In the genomic region with DNA sequence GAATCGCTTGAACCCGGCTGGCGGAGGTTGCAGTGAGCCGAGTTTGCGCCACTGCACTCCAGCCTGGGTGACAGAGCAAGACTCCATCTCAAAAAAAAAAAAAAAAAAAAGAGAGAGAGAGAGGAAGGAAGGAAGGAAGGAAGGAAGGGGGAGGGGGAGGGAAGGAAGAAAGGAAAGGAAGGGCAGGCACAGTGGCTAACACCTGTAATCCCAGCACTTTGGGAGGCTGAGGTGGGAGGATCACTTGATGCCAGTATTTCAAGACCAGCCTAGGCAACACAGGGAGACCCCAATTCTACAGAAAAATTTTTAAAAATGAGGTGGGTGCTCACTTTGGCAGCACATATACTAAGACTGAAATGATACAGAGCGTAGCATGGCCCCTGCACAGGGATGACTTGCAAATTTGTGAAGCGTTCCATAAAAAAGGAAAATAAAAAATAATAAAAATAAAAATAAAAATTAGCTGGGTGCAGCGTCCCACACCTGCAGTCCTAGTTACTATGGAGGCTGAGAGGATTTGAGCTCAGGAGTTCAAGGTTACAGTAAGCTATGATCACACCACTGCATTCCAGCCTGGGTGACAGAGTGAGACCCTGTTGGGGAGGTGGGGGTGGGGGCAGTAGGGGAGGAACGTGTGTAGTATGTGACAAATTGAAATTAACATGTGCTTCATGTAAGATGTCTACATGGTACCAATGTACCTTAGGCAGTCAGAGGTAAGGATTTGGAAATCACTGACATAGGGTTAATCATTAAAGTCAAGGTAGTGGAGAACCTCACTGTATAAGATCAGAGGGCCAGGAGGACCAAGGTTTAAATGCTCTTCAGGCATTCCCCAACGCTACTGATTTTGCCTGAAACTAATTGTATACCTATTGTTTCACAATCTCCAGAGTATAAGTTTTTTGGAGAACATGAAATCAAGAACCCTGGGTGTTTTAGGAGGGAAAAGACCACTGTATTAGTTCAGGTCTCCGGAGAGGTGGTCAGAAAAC, we compare ENCODE assay signal across 3 cellular contexts.
TF ChIP-seq lines count a peak whose summit lies in the region.

No MANE protein-coding gene starts in this region.

TF ChIP-seq in SK-N-SH, 30 proteins besides CTCF, POLR2A, EP300 and RAD21 (continues in another document):
- no peak for TF ChIP-seq MXI1 (IDR thresholded peaks at IDR 0.05; ENCODE audit: low read depth, low read length)
- TF ChIP-seq TEAD4 (IDR thresholded peaks at IDR 0.05; ENCODE audit: borderline replicate concordance, insufficient read depth) = no peak
- TF ChIP-seq, protein P1, sequence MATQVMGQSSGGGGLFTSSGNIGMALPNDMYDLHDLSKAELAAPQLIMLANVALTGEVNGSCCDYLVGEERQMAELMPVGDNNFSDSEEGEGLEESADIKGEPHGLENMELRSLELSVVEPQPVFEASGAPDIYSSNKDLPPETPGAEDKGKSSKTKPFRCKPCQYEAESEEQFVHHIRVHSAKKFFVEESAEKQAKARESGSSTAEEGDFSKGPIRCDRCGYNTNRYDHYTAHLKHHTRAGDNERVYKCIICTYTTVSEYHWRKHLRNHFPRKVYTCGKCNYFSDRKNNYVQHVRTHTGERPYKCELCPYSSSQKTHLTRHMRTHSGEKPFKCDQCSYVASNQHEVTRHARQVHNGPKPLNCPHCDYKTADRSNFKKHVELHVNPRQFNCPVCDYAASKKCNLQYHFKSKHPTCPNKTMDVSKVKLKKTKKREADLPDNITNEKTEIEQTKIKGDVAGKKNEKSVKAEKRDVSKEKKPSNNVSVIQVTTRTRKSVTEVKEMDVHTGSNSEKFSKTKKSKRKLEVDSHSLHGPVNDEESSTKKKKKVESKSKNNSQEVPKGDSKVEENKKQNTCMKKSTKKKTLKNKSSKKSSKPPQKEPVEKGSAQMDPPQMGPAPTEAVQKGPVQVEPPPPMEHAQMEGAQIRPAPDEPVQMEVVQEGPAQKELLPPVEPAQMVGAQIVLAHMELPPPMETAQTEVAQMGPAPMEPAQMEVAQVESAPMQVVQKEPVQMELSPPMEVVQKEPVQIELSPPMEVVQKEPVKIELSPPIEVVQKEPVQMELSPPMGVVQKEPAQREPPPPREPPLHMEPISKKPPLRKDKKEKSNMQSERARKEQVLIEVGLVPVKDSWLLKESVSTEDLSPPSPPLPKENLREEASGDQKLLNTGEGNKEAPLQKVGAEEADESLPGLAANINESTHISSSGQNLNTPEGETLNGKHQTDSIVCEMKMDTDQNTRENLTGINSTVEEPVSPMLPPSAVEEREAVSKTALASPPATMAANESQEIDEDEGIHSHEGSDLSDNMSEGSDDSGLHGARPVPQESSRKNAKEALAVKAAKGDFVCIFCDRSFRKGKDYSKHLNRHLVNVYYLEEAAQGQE (IDR thresholded peaks at IDR 0.05; ENCODE audit: low read depth, low read length) = no peak
- no peak for TF ChIP-seq FOSL2 (IDR thresholded peaks at IDR 0.05; ENCODE audit: borderline replicate concordance, low read depth)
- TF ChIP-seq IRF3 (IDR thresholded peaks at IDR 0.05; ENCODE audit: low read depth, low read length) = no peak
- no peak for TF ChIP-seq NFIC (IDR thresholded peaks at IDR 0.05; ENCODE audit: borderline replicate concordance)
- no peak for TF ChIP-seq USF1 (IDR thresholded peaks at IDR 0.05; ENCODE audit: borderline replicate concordance, low read depth)
- TF ChIP-seq GABPA (IDR thresholded peaks at IDR 0.05; ENCODE audit: low read depth) = no peak

TF ChIP-seq in SK-N-SH treated with all-trans-retinoic acid at 6 μM for 48 hours, 23 proteins besides CTCF, POLR2A, EP300 and RAD21:
- TF ChIP-seq SNAI2 (CRISPR knock-in tag; IDR thresholded peaks at IDR 0.05) (no peak), OSR1 (CRISPR knock-in tag; IDR thresholded peaks at IDR 0.05) (no peak), PATZ1 (CRISPR knock-in tag; IDR thresholded peaks at IDR 0.05; ENCODE audit: borderline replicate concordance) (no peak), CSDC2 (CRISPR knock-in tag; IDR thresholded peaks at IDR 0.05) (no peak), PPARA (CRISPR knock-in tag; IDR thresholded peaks at IDR 0.05; ENCODE audit: borderline replicate concordance) (no peak), BACH2 (CRISPR knock-in tag; IDR thresholded peaks at IDR 0.05; ENCODE audit: borderline replicate concordance) (no peak), ARNTL (CRISPR knock-in tag; IDR thresholded peaks at IDR 0.05; ENCODE audit: borderline replicate concordance, low read depth) (no peak), ZFP3 (CRISPR knock-in tag; IDR thresholded peaks at IDR 0.05) (no peak), TSHZ2 (CRISPR knock-in tag; IDR thresholded peaks at IDR 0.05) (no peak), ZFP30 (CRISPR knock-in tag; IDR thresholded peaks at IDR 0.05) (no peak), ISL1 (CRISPR knock-in tag; IDR thresholded peaks at IDR 0.05) (no peak), ZNF8 (CRISPR knock-in tag; IDR thresholded peaks at IDR 0.05) (no peak)
- TF ChIP-seq, protein P2, sequence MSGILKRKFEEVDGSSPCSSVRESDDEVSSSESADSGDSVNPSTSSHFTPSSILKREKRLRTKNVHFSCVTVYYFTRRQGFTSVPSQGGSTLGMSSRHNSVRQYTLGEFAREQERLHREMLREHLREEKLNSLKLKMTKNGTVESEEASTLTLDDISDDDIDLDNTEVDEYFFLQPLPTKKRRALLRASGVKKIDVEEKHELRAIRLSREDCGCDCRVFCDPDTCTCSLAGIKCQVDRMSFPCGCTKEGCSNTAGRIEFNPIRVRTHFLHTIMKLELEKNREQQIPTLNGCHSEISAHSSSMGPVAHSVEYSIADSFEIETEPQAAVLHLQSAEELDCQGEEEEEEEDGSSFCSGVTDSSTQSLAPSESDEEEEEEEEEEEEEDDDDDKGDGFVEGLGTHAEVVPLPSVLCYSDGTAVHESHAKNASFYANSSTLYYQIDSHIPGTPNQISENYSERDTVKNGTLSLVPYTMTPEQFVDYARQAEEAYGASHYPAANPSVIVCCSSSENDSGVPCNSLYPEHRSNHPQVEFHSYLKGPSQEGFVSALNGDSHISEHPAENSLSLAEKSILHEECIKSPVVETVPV (CRISPR knock-in tag; IDR thresholded peaks at IDR 0.05) = no peak

TF ChIP-seq in endothelial cell of umbilical vein, 7 proteins besides CTCF, POLR2A, EP300 and RAD21:
- TF ChIP-seq FOS (IDR thresholded peaks at IDR 0.05; ENCODE audit: borderline replicate concordance, insufficient read depth, low read length) = no peak
- TF ChIP-seq POLR2AphosphoS5 (IDR thresholded peaks at IDR 0.05; ENCODE audit: insufficient read depth, low read depth, low read length) = no peak
- TF ChIP-seq GATA2 (IDR thresholded peaks at IDR 0.05; ENCODE audit: insufficient read depth, insufficient read length, low read depth, low read length) = no peak
- TF ChIP-seq MAX (IDR thresholded peaks at IDR 0.05; ENCODE audit: insufficient read depth, insufficient read length) = no peak
- TF ChIP-seq MYC (IDR thresholded peaks at IDR 0.05; ENCODE audit: low read depth, low read length) = no peak
- TF ChIP-seq EZH2 (IDR thresholded peaks at IDR 0.05; ENCODE audit: borderline replicate concordance, low read depth, low read length, severe bottlenecking) = no peak
- no peak for TF ChIP-seq JUN (IDR thresholded peaks at IDR 0.05; ENCODE audit: borderline replicate concordance, insufficient read depth, insufficient read length, low read depth)
